Comparison of ENCODE assay signal across 3 cellular contexts in genomic region chr12:52379536-52379935, GRCh38. TPM values are rescaled to one million over a fixed set of nuclear protein-coding genes. Genes with fewer than 3 reads are reported as not detected.
"Had no signal": no experiment of that assay in that cellular context is flagged by ENCODE, and none has a peak within 500 bp of the region (broad histone marks: within the 10 kb centered on the region; RNA-seq: fewer than 3 reads in every experiment).

No MANE protein-coding gene starts in this region.

- DNase-seq: GF-D8 had no signal

- H3K4me3 ChIP-seq: GM12878 had no signal

RNA-seq across cellular contexts. Expression of gene KRT84, which starts 5.9 kb away (rescaled TPM):
- total RNA-seq: G401, GM12878 had no signal
- polyA plus RNA-seq: GM12878 had no signal

RNA-seq across cellular contexts. Expression of gene KRT85, which starts 12.3 kb away (rescaled TPM):
- total RNA-seq: G401 had no signal

RNA-seq across cellular contexts. Expression of gene KRT82, which starts 26.6 kb away (rescaled TPM):
- total RNA-seq: G401, GM12878 had no signal
- polyA plus RNA-seq: GM12878 had no signal

RNA-seq across cellular contexts. Expression of gene KRT75, which starts 54.6 kb away (rescaled TPM):
- total RNA-seq: GM12878 had no signal
- polyA plus RNA-seq: GM12878 had no signal

RNA-seq across cellular contexts. Expression of gene KRT83, which starts 58.3 kb away (rescaled TPM):
- total RNA-seq: GM12878 had no signal
- polyA plus RNA-seq: GM12878 had no signal
